29 cellular contexts compared by ENCODE assay signal in the genomic region with DNA sequence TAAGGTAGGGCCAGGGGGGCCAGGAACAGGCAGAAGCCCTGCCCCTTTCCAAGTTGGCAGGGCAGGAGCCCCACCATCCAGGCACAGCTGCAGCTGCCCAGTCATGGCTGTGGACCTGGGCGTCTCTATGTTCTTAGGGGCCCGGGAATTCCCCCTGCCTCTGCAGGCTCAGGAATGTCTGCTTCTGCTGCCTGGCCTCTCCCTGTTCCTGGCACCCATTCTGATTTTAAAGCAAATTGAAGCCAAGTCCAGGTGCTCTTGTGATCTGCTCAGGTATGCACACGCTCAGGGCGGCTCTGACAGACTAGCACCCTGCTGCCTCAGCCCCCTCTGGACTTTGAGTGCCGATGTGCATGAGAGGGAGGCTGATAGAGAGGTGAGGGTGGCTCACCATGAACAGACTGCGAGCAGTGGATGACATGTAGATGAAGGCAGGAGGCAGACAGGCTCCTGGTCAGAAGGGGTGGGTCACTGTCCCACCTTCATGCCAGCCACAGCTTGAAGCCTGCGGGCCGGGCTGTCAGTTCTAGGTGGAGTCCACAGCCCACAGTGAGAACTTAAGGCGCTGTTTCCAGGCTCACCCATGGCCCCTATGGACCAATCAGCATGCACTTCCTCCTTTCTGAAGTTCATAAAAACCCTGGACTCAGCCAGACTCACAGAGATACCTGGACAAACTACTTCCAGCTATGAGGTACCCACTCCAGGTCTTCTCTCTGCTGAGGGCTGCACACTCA.
"Had no signal": no experiment of that assay in that cellular context is flagged by ENCODE, and none has a peak within 500 bp of the region (broad histone marks: within the 10 kb centered on the region; RNA-seq: fewer than 3 reads in every experiment).

No MANE protein-coding gene starts in this region.

- H3K27ac ChIP-seq: adrenal gland, ascending aorta, coronary artery, parathyroid adenoma, right atrium auricular region, suprapubic skin, transverse colon, uterus had no signal

- H3K9me3 ChIP-seq: adrenal gland, ascending aorta, suprapubic skin, transverse colon, uterus had no signal

- H3K36me3 ChIP-seq: adrenal gland, ascending aorta, right atrium auricular region, suprapubic skin, transverse colon, uterus had no signal

- H3K9ac ChIP-seq: parathyroid adenoma had no signal

- H3K4me3 ChIP-seq: adrenal gland, ascending aorta, coronary artery, right atrium auricular region, suprapubic skin, transverse colon, uterus had no signal

- H3K4me3 Mint-ChIP-seq: activated CD4-positive, alpha-beta T cell treated with anti-CD3 and anti-CD28 coated beads for 36 hours; activated naive CD4-positive, alpha-beta T cell treated with anti-CD3 and anti-CD28 coated beads for 36 hours; activated naive CD8-positive, alpha-beta T cell treated with anti-CD3 and anti-CD28 coated beads for 36 hours; activated T-helper 1 cell treated with anti-CD3 and anti-CD28 coated beads, Interleukin-12 subunit alpha, Interleukin-12 subunit beta, Interleukin-2, Interleukin-4 antibody, amounts not matched to agents 30 ng/mL and 10 ng/mL and 1 ng/mL, durations not matched to agents 14 hours and 24 hours and 36 hours; brain; effector memory CD8-positive, alpha-beta T cell; naive thymus-derived CD8-positive, alpha-beta T cell; neural crest cell; stimulated activated naive B cell treated with anti-CD40 and anti-IgM and Interleukin-4, amounts not matched to agents 10 μg/mL and 1 μg/mL and 100 μg/mL, for 72 hours had no signal

- H3K4me1 ChIP-seq: adrenal gland, ascending aorta, parathyroid adenoma, right atrium auricular region, suprapubic skin, transverse colon, uterus had no signal

- FAIRE-seq: endothelial cell of umbilical vein, frontal cortex, islet of Langerhans had no signal

- DNase-seq: activated CD4-positive, alpha-beta T cell treated with anti-CD3 and anti-CD28 coated beads for 36 hours; activated CD4-positive, alpha-beta T cell treated with anti-CD3 and anti-CD28 coated beads, Interleukin-2, amount 50 U/mL, for 4 hours; activated CD4-positive, CD25-positive, alpha-beta regulatory T cell; activated CD8-positive, alpha-beta memory T cell treated with anti-CD3 and anti-CD28 coated beads, Interleukin-2, amount 50 U/mL, for 4 hours; activated effector memory CD4-positive, alpha-beta T cell treated with anti-CD3 and anti-CD28 coated beads, Interleukin-2, amount 50 U/mL, for 16 hours; activated naive CD4-positive, alpha-beta T cell treated with anti-CD3 and anti-CD28 coated beads for 36 hours; activated naive CD8-positive, alpha-beta T cell treated with anti-CD3 and anti-CD28 coated beads for 36 hours; activated T-cell treated with anti-CD3 and anti-CD28 coated beads, Interleukin-2, amount 50 U/mL, for 1 hour; adrenal gland; effector memory CD8-positive, alpha-beta T cell; left cardiac atrium; mesenchymal stem cell; naive thymus-derived CD8-positive, alpha-beta T cell; stimulated activated CD4-positive, alpha-beta T cell treated with anti-CD3 and anti-CD28 coated beads, Interleukin-4, amount 100 ng/mL, for 1 hour; stimulated activated naive B cell treated with anti-CD40 and anti-IgM and Interleukin-4, amounts not matched to agents 10 μg/mL and 1 μg/mL and 100 μg/mL, for 72 hours; T-helper 1 cell; transverse colon; uterus had no signal

- H3K27me3 ChIP-seq: adrenal gland, ascending aorta, right atrium auricular region, suprapubic skin, transverse colon, uterus had no signal

- H2AFZ ChIP-seq: parathyroid adenoma had no signal

- H3K36me3 Mint-ChIP-seq: activated naive CD8-positive, alpha-beta T cell treated with anti-CD3 and anti-CD28 coated beads for 36 hours; brain; naive thymus-derived CD8-positive, alpha-beta T cell; stimulated activated naive B cell treated with anti-CD40 and anti-IgM and Interleukin-4, amounts not matched to agents 10 μg/mL and 1 μg/mL and 100 μg/mL, for 72 hours had no signal

- H3K27ac Mint-ChIP-seq: activated CD4-positive, alpha-beta T cell treated with anti-CD3 and anti-CD28 coated beads for 36 hours; activated naive CD4-positive, alpha-beta T cell treated with anti-CD3 and anti-CD28 coated beads for 36 hours; activated naive CD8-positive, alpha-beta T cell treated with anti-CD3 and anti-CD28 coated beads for 36 hours; activated T-helper 1 cell treated with anti-CD3 and anti-CD28 coated beads, Interleukin-12 subunit alpha, Interleukin-12 subunit beta, Interleukin-2, Interleukin-4 antibody, amounts not matched to agents 30 ng/mL and 10 ng/mL and 1 ng/mL, durations not matched to agents 14 hours and 24 hours and 36 hours; brain; effector memory CD8-positive, alpha-beta T cell; naive thymus-derived CD8-positive, alpha-beta T cell; stimulated activated naive B cell treated with anti-CD40 and anti-IgM and Interleukin-4, amounts not matched to agents 10 μg/mL and 1 μg/mL and 100 μg/mL, for 72 hours had no signal

- ATAC-seq: activated CD4-positive, alpha-beta T cell treated with anti-CD3 and anti-CD28 coated beads for 36 hours; effector memory CD8-positive, alpha-beta T cell; left cardiac atrium; naive thymus-derived CD8-positive, alpha-beta T cell had no signal

- H3K9me3 Mint-ChIP-seq: activated naive CD4-positive, alpha-beta T cell treated with anti-CD3 and anti-CD28 coated beads for 36 hours; activated naive CD8-positive, alpha-beta T cell treated with anti-CD3 and anti-CD28 coated beads for 36 hours; neural crest cell had no signal

- H3K4me1 Mint-ChIP-seq: activated CD4-positive, alpha-beta T cell treated with anti-CD3 and anti-CD28 coated beads for 36 hours; activated naive CD8-positive, alpha-beta T cell treated with anti-CD3 and anti-CD28 coated beads for 36 hours; brain; naive thymus-derived CD8-positive, alpha-beta T cell; neural crest cell; stimulated activated naive B cell treated with anti-CD40 and anti-IgM and Interleukin-4, amounts not matched to agents 10 μg/mL and 1 μg/mL and 100 μg/mL, for 72 hours had no signal

- H3K79me2 ChIP-seq: parathyroid adenoma had no signal
